16 cellular contexts compared by ENCODE assay signal in genomic region chr16:86298166-86299131, GRCh38.
A peak's percentile ranks its signal among the peaks of the same experiment; 100 is the strongest.
DNase-seq lines count a peak whose midpoint lies in the region; ATAC-seq, FAIRE-seq and TF ChIP-seq lines count a peak whose summit lies in the region.
"Had no signal": no experiment of that assay in that cellular context is flagged by ENCODE, and none has a peak within 500 bp of the region (broad histone marks: within the 10 kb centered on the region; RNA-seq: fewer than 3 reads in every experiment).

No MANE protein-coding gene starts in this region.

- H3K9me3 Mint-ChIP-seq in mesothelial cell of epicardium, result no peaks in the 10 kb centered on the region
- H3K9me3 Mint-ChIP-seq: activated naive CD4-positive, alpha-beta T cell treated with anti-CD3 and anti-CD28 coated beads, Interleukin-2, amount 50 U/mL, for 72 hours; T-helper 2 cell treated with Interferon-gamma antibody and Interleukin-4, amounts not matched to agents 5 μg/mL and 100 μg/mL, for 36 hours had no signal

- no peak overlapping the region for H3K27ac ChIP-seq in left ventricle myocardium inferior (replicated peaks)
- H3K27ac ChIP-seq in vagina, result peak overlapping the region; percentile 69
- H3K27ac ChIP-seq in adrenal gland, result peak overlapping the region in 1 of 5 donors; percentile 52

- FAIRE-seq in D721Med (lab: Jason Lieb, UNC), result no peak

- ATAC-seq in Right ventricle myocardium superior (ENCODE audit: poor library complexity), result no peak
- ATAC-seq: activated naive CD4-positive, alpha-beta T cell treated with anti-CD3 and anti-CD28 coated beads, Interleukin-2, amount 50 U/mL, for 72 hours had no signal

- no peak overlapping the region for H3K4me3 Mint-ChIP-seq in mesothelial cell of epicardium
- H3K4me3 Mint-ChIP-seq: T-helper 2 cell treated with Interferon-gamma antibody and Interleukin-4, amounts not matched to agents 5 μg/mL and 100 μg/mL, for 36 hours had no signal

- TF ChIP-seq POLR2A in vagina (IDR thresholded peaks at IDR 0.05) (no peak), adrenal gland (IDR thresholded peaks at IDR 0.05) (no peak)

- WGBS in adrenal gland, 4 donors, result 16 to 24% (median 20%) methylated on average over 18 to 24 of the region's 24 CpGs

- H3K27me3 ChIP-seq in left ventricle myocardium inferior (ENCODE audit: low read depth), result peaks cover 100% of the 10 kb centered on the region
- no peaks in the 10 kb centered on the region for H3K27me3 ChIP-seq in vagina
- peaks cover 25% of the 10 kb centered on the region for H3K27me3 ChIP-seq in adrenal gland

- DNase-seq in left ventricle myocardium inferior (no peak), Right ventricle myocardium superior (no peak), choroid plexus epithelial cell (ENCODE audit: low read depth) (peak; percentile 55), mesothelial cell of epicardium (ENCODE audit: low spot score in 2 of 2, unreplicated experiment in 2 of 2) (no peak), vagina (ENCODE audit: extremely low spot score in 2 of 2) (no peak), adrenal gland (no peak), D721Med (ENCODE audit: insufficient read length, low spot score) (no peak), SW 1271 (lab: John Stamatoyannopoulos, UW) (no peak)
- DNase-seq: DMS79 treated with DMSO at 0.1 percent for 48 hours; effector CD4-positive, alpha-beta T cell; Karpas-422; NCI-H2107; OCI-M1; trophoblast cell had no signal

- H3K27ac Mint-ChIP-seq in mesothelial cell of epicardium, result peak overlapping the region; percentile 50
- H3K27ac Mint-ChIP-seq: activated naive CD4-positive, alpha-beta T cell treated with anti-CD3 and anti-CD28 coated beads, Interleukin-2, amount 50 U/mL, for 72 hours; T-helper 2 cell treated with Interferon-gamma antibody and Interleukin-4, amounts not matched to agents 5 μg/mL and 100 μg/mL, for 36 hours had no signal

- H3K9me3 ChIP-seq in left ventricle myocardium inferior (replicated peaks), result no peaks in the 10 kb centered on the region
- no peaks in the 10 kb centered on the region for H3K9me3 ChIP-seq in vagina
- H3K9me3 ChIP-seq in adrenal gland (replicated peaks in 1 of 3), result no peaks in the 10 kb centered on the region

- peaks cover 61% of the 10 kb centered on the region for H3K27me3 Mint-ChIP-seq in mesothelial cell of epicardium (ENCODE audit: low read depth)

- H3K4me1 ChIP-seq in left ventricle myocardium inferior (no peaks in the 10 kb centered on the region), vagina (peaks cover 50% of the 10 kb centered on the region), adrenal gland (replicated peaks in 1 of 2) (no peaks in the 10 kb centered on the region)

- intact Hi-C loops in left ventricle myocardium inferior (cut with micrococcal nuclease) (no loop called here), Right ventricle myocardium superior (cut with DNase I) (no loop called here), vagina (cut with DNase I) (no loop called here), adrenal gland (cut with DNase I) (no loop called here)

- TF ChIP-seq CTCF in left ventricle myocardium inferior (IDR thresholded peaks at IDR 0.05; ENCODE audit: borderline replicate concordance), result no peak
- TF ChIP-seq CTCF in choroid plexus epithelial cell (conservative IDR thresholded peaks at IDR 0.05; ENCODE audit: low read depth, low read length), result no peak
- no peak for TF ChIP-seq CTCF in mesothelial cell of epicardium (IDR thresholded peaks at IDR 0.05; ENCODE audit: unreplicated experiment)
- TF ChIP-seq CTCF in vagina (IDR thresholded peaks at IDR 0.05), result no peak
- TF ChIP-seq CTCF in adrenal gland (IDR thresholded peaks at IDR 0.05), result no peak
- no peak for TF ChIP-seq CTCF in D721Med (IDR thresholded peaks at IDR 0.05; ENCODE audit: insufficient read depth, missing control alignments)

- H3K4me1 Mint-ChIP-seq in mesothelial cell of epicardium, result peaks cover 35% of the 10 kb centered on the region

- H3K4me3 ChIP-seq in left ventricle myocardium inferior, result peak overlapping the region; percentile 29
- H3K4me3 ChIP-seq in choroid plexus epithelial cell (ENCODE audit: low read depth, low read length), result peak overlapping the region; percentile 20
- peak overlapping the region in 1 of 2 donors; percentile 7 for H3K4me3 ChIP-seq in vagina
- H3K4me3 ChIP-seq in adrenal gland, result no peak overlapping the region

- no peaks in the 10 kb centered on the region for H3K36me3 Mint-ChIP-seq in mesothelial cell of epicardium

- H3K36me3 ChIP-seq in left ventricle myocardium inferior (no peaks in the 10 kb centered on the region), vagina (no peaks in the 10 kb centered on the region), adrenal gland (replicated peaks in 1 of 2) (no peaks in the 10 kb centered on the region)

Comparison
In these comparisons a context has a peak if more than half of its experiments do, and no peak if none do; other contexts are left out.
1. H3K4me3 ChIP-seq: peak in left ventricle myocardium inferior (single experiment) and choroid plexus epithelial cell (single experiment); none in adrenal gland (0 of 4).